11 cellular contexts compared by ENCODE assay signal in genomic region chr10:98270026-98270740, GRCh38. TPM values are rescaled to one million over a fixed set of nuclear protein-coding genes. Genes with fewer than 3 reads are reported as not detected.
DNase-seq lines count a peak whose midpoint lies in the region; ATAC-seq and TF ChIP-seq lines count a peak whose summit lies in the region.
"Had no signal": no experiment of that assay in that cellular context is flagged by ENCODE, and none has a peak within 500 bp of the region (broad histone marks: within the 10 kb centered on the region; RNA-seq: fewer than 3 reads in every experiment).

No MANE protein-coding gene starts in this region.

- peaks cover 27 to 72% of the 10 kb centered on the region in 2 donors for H3K27me3 Mint-ChIP-seq in CD8-positive, alpha-beta memory T cell

- 48 to 60% methylated on average over 2 to 5 of the region's 10 CpGs for WGBS in gastroesophageal sphincter (ENCODE audit: low coverage in 1 of 2), 2 donors
- WGBS in aorta, 2 donors: 43 to 46% methylated on average over 10 of the region's 10 CpGs

- TF ChIP-seq POLR2A in gastroesophageal sphincter (IDR thresholded peaks at IDR 0.05): no peak

- H3K9me3 Mint-ChIP-seq in CD8-positive, alpha-beta memory T cell: no peaks in the 10 kb centered on the region

- no peak for TF ChIP-seq CTCF in gastroesophageal sphincter (IDR thresholded peaks at IDR 0.05)

- intact Hi-C loops in aorta (cut with DNase I): no loop called here

- H3K27me3 ChIP-seq in CD8-positive, alpha-beta memory T cell (ENCODE audit: insufficient read depth, low read length, poor library complexity, severe bottlenecking): peaks cover 3% of the 10 kb centered on the region
- H3K27me3 ChIP-seq in gastroesophageal sphincter (no peaks in the 10 kb centered on the region), rectal smooth muscle tissue (ENCODE audit: control insufficient read depth, insufficient read depth, low read length) (no peaks in the 10 kb centered on the region), aorta (ENCODE audit: control insufficient read depth in 1 of 2, insufficient read depth in 2 of 2, low read length in 1 of 2) (no peaks in the 10 kb centered on the region)

- H3K27ac ChIP-seq in CD8-positive, alpha-beta memory T cell (ENCODE audit: low read depth, low read length): no peak overlapping the region
- H3K27ac ChIP-seq in gastroesophageal sphincter (peak overlapping the region; percentile 26 to 92 (median 90)), rectal smooth muscle tissue (ENCODE audit: low read depth, low read length) (peak overlapping the region; percentile 64), aorta (ENCODE audit: low read depth in 1 of 2, low read length in 2 of 2) (peak overlapping the region in 1 of 2 donors; percentile 69)

- ATAC-seq in gastroesophageal sphincter: no peak
- no peak for ATAC-seq in HG02840 (IDR thresholded peaks at IDR 0.05; ENCODE audit: low FRiP score, unreplicated experiment)
- no peak for ATAC-seq in aorta (ENCODE audit: low FRiP score)

- no peak for DNase-seq in CD8-positive, alpha-beta memory T cell
- DNase-seq in NCI-H748 treated with DMSO at 0.1 percent for 48 hours (lab: John Stamatoyannopoulos, UW) (peak; percentile 1), aorta (no peak), NCI-H526 (lab: John Stamatoyannopoulos, UW) (no peak)
- no peak for DNase-seq in activated CD4-positive, alpha-beta T cell treated with anti-CD3 and anti-CD28 coated beads for 4 hours
- DNase-seq: MM.1S, NCI-H526 treated with DMSO at 0.1 percent for 48 hours had no signal

- no peak overlapping the region for H3K9ac ChIP-seq in rectal smooth muscle tissue (ENCODE audit: low read length)

- H3K27ac Mint-ChIP-seq in CD8-positive, alpha-beta memory T cell: peak overlapping the region in 2 of 8 donors; percentile 20 to 70

- CTCF ChIA-PET in CD8-positive, alpha-beta memory T cell (lab: Charles Lee): no interaction called here

- no peak for TF ChIP-seq EP300 in gastroesophageal sphincter (IDR thresholded peaks at IDR 0.05)

- POLR2A ChIA-PET in CD8-positive, alpha-beta memory T cell (lab: Charles Lee): no interaction called here

- no peaks in the 10 kb centered on the region for H3K36me3 ChIP-seq in CD8-positive, alpha-beta memory T cell (ENCODE audit: insufficient read depth, low read length)
- H3K36me3 ChIP-seq in gastroesophageal sphincter (no peaks in the 10 kb centered on the region), rectal smooth muscle tissue (ENCODE audit: control insufficient read depth, insufficient read depth, low read length) (no peaks in the 10 kb centered on the region), aorta (ENCODE audit: control insufficient read depth in 1 of 2, insufficient read depth in 2 of 2, low read length in 1 of 2) (no peaks in the 10 kb centered on the region)

- H3K36me3 Mint-ChIP-seq in CD8-positive, alpha-beta memory T cell: peaks cover 0 to 2% (median 0%) of the 10 kb centered on the region in 3 donors

- H3K4me3 Mint-ChIP-seq in CD8-positive, alpha-beta memory T cell: peak overlapping the region in 5 of 7 donors; percentile 1 to 57 (median 35)

- no peak overlapping the region for H3K4me3 ChIP-seq in CD8-positive, alpha-beta memory T cell (ENCODE audit: low read length)
- H3K4me3 ChIP-seq in gastroesophageal sphincter (no peak overlapping the region), rectal smooth muscle tissue (ENCODE audit: low read length) (no peak overlapping the region), aorta (ENCODE audit: low read length in 2 of 2) (no peak overlapping the region)

- peaks cover 4% of the 10 kb centered on the region for H3K4me1 ChIP-seq in CD8-positive, alpha-beta memory T cell (ENCODE audit: insufficient read depth, low read length)
- H3K4me1 ChIP-seq in gastroesophageal sphincter: peaks cover 5 to 52% (median 21%) of the 10 kb centered on the region in 3 donors
- peaks cover 21% of the 10 kb centered on the region for H3K4me1 ChIP-seq in rectal smooth muscle tissue (ENCODE audit: control insufficient read depth, insufficient read depth, low read length)
- H3K4me1 ChIP-seq in aorta (ENCODE audit: control insufficient read depth in 1 of 2, insufficient read depth in 2 of 2, low read length in 2 of 2): no peaks in the 10 kb centered on the region

- no peaks in the 10 kb centered on the region for H3K9me3 ChIP-seq in CD8-positive, alpha-beta memory T cell (ENCODE audit: low read length)
- H3K9me3 ChIP-seq in gastroesophageal sphincter (no peaks in the 10 kb centered on the region), aorta (ENCODE audit: control insufficient read depth, low read length) (no peaks in the 10 kb centered on the region)

- peaks cover 4 to 13% (median 6%) of the 10 kb centered on the region in 3 donors for H3K4me1 Mint-ChIP-seq in CD8-positive, alpha-beta memory T cell

RNA-seq across cellular contexts. Expression of gene LOXL4, which starts 2.2 kb away (rescaled TPM):
- not detected for total RNA-seq in CD8-positive, alpha-beta memory T cell
- polyA plus RNA-seq in CD8-positive, alpha-beta memory T cell: 0.43 TPM
- total RNA-seq in gastroesophageal sphincter (10 to 100 TPM; 10.6 to 20.7 (median 16.3) TPM), aorta (10 to 100 TPM; 15.5 to 29.9 TPM)
- polyA plus RNA-seq in aorta: 1 to 10 TPM; 3.9 to 6.7 TPM
- total RNA-seq: T-helper 2 cell treated with Interferon-gamma antibody and Interleukin-4, amounts not matched to agents 100 ng/mL and 5 ng/mL, for 36 hours had no signal

Comparison
In these comparisons a context has a peak if more than half of its experiments do, and no peak if none do; other contexts are left out.
1. RNA of gene LOXL4, which starts 2.2 kb away (total RNA-seq): 15.5 to 29.9 TPM in aorta and 10.6 to 20.7 TPM in gastroesophageal sphincter; not detected in CD8-positive, alpha-beta memory T cell; every median in the first group is over 10 times any median in the second.